In the genomic region with DNA sequence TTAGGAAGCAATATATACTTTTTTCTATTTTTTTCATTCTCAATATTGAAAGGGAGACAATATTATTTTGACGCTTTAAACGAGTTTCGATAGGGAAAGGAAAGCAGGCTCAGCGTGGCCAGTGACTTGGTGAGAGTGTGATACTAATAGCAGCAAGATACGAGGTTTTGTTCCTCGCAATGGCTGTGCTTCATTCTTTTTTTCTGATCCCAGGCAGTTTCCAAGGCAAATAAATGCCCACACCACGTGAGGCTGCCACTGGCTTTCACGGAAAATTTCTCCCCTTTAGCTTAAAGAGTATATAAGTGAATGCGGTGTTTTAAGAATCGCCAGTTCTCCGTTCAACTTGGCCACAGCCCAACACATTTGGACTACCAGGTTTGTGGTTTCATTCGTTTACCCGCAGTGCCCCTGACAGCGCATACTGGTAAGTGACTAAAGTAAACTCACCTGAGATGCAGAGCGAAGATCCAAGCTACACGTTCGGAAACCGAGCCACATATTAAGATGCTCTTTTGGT, we compare ENCODE assay signal across 8 cellular contexts.
DNase-seq lines count a peak whose midpoint lies in the region; ATAC-seq, FAIRE-seq and TF ChIP-seq lines count a peak whose summit lies in the region.

No MANE protein-coding gene starts in this region.

- no peak overlapping the region for H3K4me3 ChIP-seq in trophoblast cell (ENCODE audit: low read depth, low read length)
- no peak overlapping the region for H3K4me3 ChIP-seq in kidney (ENCODE audit: low read length in 2 of 2)

- H3K4me3 Mint-ChIP-seq in chondrocyte (ENCODE audit: unreplicated experiment): peak overlapping the region; percentile 71

- H3K9me3 ChIP-seq in trophoblast cell (ENCODE audit: insufficient read depth, low read depth, low read length): no peaks in the 10 kb centered on the region
- H3K9me3 ChIP-seq in kidney (ENCODE audit: control insufficient read depth in 1 of 2, low read length in 2 of 2): no peaks in the 10 kb centered on the region

- no peak overlapping the region for H2AFZ ChIP-seq in trophoblast cell (ENCODE audit: insufficient read depth, low read length, poor library complexity)

- H3K4me2 ChIP-seq in trophoblast cell (ENCODE audit: low read length): peak overlapping the region; percentile 13

- H3K79me1 ChIP-seq in trophoblast cell (ENCODE audit: low read length): no peaks in the 10 kb centered on the region

- intact Hi-C loops in kidney (cut with DNase I): no loop called here

- H3K18ac ChIP-seq in trophoblast cell (ENCODE audit: low read length): no peak overlapping the region

- H3K27ac Mint-ChIP-seq in chondrocyte (ENCODE audit: unreplicated experiment): peak overlapping the region; percentile 83

- H3K9ac ChIP-seq in trophoblast cell (ENCODE audit: low read length): no peak overlapping the region
- no peak overlapping the region for H3K9ac ChIP-seq in kidney (ENCODE audit: low read length in 2 of 2)

- H3K27ac ChIP-seq in trophoblast cell (ENCODE audit: low read depth, low read length): no peak overlapping the region
- no peak overlapping the region for H3K27ac ChIP-seq in kidney (ENCODE audit: low read depth in 2 of 2, low read length in 2 of 2)

- H3K14ac ChIP-seq in trophoblast cell (ENCODE audit: low read length): no peak overlapping the region

- no peaks in the 10 kb centered on the region for H3K27me3 ChIP-seq in trophoblast cell (ENCODE audit: insufficient read depth, low read length)

- H2BK5ac ChIP-seq in trophoblast cell (ENCODE audit: low read depth, low read length, poor library complexity): no peak overlapping the region

- H3K36me3 Mint-ChIP-seq in chondrocyte (ENCODE audit: low read depth): no peaks in the 10 kb centered on the region

- H3K27me3 Mint-ChIP-seq in chondrocyte (ENCODE audit: low read depth): peaks cover 10% of the 10 kb centered on the region

- FAIRE-seq in kidney (lab: Jason Lieb, UNC): no peak

- peaks cover 59% of the 10 kb centered on the region for H3K4me1 Mint-ChIP-seq in chondrocyte (ENCODE audit: low read depth)

- WGBS in trophoblast cell (ENCODE audit: extremely low coverage, insufficient coverage, insufficient read length): no CpG with 5 or more reads among the region's 18 CpGs

- H3K36me3 ChIP-seq in trophoblast cell (ENCODE audit: control insufficient read depth in 1 of 2, insufficient read depth in 2 of 2, low read length in 2 of 2) (no peaks in the 10 kb centered on the region), kidney (ENCODE audit: control insufficient read depth in 1 of 2, insufficient read depth in 2 of 2, low read length in 2 of 2) (no peaks in the 10 kb centered on the region)

- no peaks in the 10 kb centered on the region for H3K9me3 Mint-ChIP-seq in chondrocyte (ENCODE audit: low read depth)

- DNase-seq in SIG-M5 treated with dmso at 0.1 percent for 504 hours (lab: John Stamatoyannopoulos, UW; ENCODE audit: unreplicated experiment): peak; percentile 35
- no peak for DNase-seq in SIG-M5 (lab: John Stamatoyannopoulos, UW)
- DNase-seq in NCI-H748 (lab: John Stamatoyannopoulos, UW; ENCODE audit: unreplicated experiment): peak; percentile 81
- no peak for DNase-seq in chondrocyte (ENCODE audit: low spot score)
- DNase-seq in trophoblast cell: peak in 1 of 2 donors; percentile 47
- DNase-seq in GM03348 (ENCODE audit: low spot score): no peak
- DNase-seq in kidney: no peak

- H2AK5ac ChIP-seq in trophoblast cell (ENCODE audit: low read length): no peak overlapping the region

- no peak for ATAC-seq in HG03460 (IDR thresholded peaks at IDR 0.05; ENCODE audit: unreplicated experiment)

- no peak overlapping the region for H2BK12ac ChIP-seq in trophoblast cell (ENCODE audit: low read length)

- no peak overlapping the region for H3K4ac ChIP-seq in trophoblast cell (ENCODE audit: low read depth, low read length)

- no peak overlapping the region for H3K23ac ChIP-seq in trophoblast cell (ENCODE audit: low read length)

- no peak overlapping the region for H4K12ac ChIP-seq in trophoblast cell (ENCODE audit: low read depth, low read length)

- H3K79me2 ChIP-seq in trophoblast cell (ENCODE audit: control insufficient read depth, insufficient read depth, low read length, poor library complexity): no peaks in the 10 kb centered on the region

- TF ChIP-seq CTCF in chondrocyte (IDR thresholded peaks at IDR 0.05): no peak
- no peak for TF ChIP-seq CTCF in kidney (IDR thresholded peaks at IDR 0.05; ENCODE audit: borderline replicate concordance, extremely low read depth, insufficient read depth)

- no peak overlapping the region for H2BK120ac ChIP-seq in trophoblast cell (ENCODE audit: insufficient read depth, low read length, poor library complexity)

- no peak overlapping the region for H4K91ac ChIP-seq in trophoblast cell (ENCODE audit: low read depth, low read length)

- no peak overlapping the region for H4K8ac ChIP-seq in trophoblast cell (ENCODE audit: low read depth, low read length)

- H3K4me1 ChIP-seq in trophoblast cell (ENCODE audit: control insufficient read depth in 1 of 2, insufficient read depth in 2 of 2, low read length in 2 of 2) (peaks cover 0 to 5% of the 10 kb centered on the region in 2 experiments), kidney (ENCODE audit: control insufficient read depth in 1 of 2, insufficient read depth in 1 of 2, low read depth in 1 of 2, low read length in 2 of 2) (no peaks in the 10 kb centered on the region)

Comparison
In these comparisons a context has a peak if more than half of its experiments do, and no peak if none do; other contexts are left out.
1. DNase-seq: peak in SIG-M5 treated with dmso at 0.1 percent for 504 hours (single experiment) and NCI-H748 (single experiment); none in SIG-M5 (single experiment), chondrocyte (single experiment), GM03348 (single experiment) and kidney (single experiment).